Comparison of ENCODE assay signal across 8 cellular contexts in genomic region chr10:30671011-30671616, GRCh38. TPM values are rescaled to one million over a fixed set of nuclear protein-coding genes. Genes with fewer than 3 reads are reported as not detected.
DNase-seq lines count a peak whose midpoint lies in the region; ATAC-seq, FAIRE-seq and TF ChIP-seq lines count a peak whose summit lies in the region.

No MANE protein-coding gene starts in this region.

- no peaks in the 10 kb centered on the region for H3K9me3 Mint-ChIP-seq in IgD-negative memory B cell

- H3K4me1 Mint-ChIP-seq in IgD-negative memory B cell = peaks cover 0 to 6% (median 6%) of the 10 kb centered on the region in 3 donors

- peak overlapping the region in 3 of 4 donors; percentile 13 to 75 (median 17) for H3K4me3 Mint-ChIP-seq in IgD-negative memory B cell

- no peak for TF ChIP-seq POLR2A in GM12878 (IDR thresholded peaks at IDR 0.05; ENCODE audit: low read depth, low read length)

- CTCF ChIA-PET in GM12878 (lab: Yijun Ruan, JAX) = interaction anchor here (0.6 to 3.9 kb wide), 38 partner anchors 11 to 1191 kb away, joined by 3 to 50 read pairs (median 5); no protein-coding TSS in a partner anchor

- H3K27me3 ChIP-seq in GM12878 (replicated peaks in 1 of 2; ENCODE audit: control insufficient read depth in 2 of 2, insufficient read depth in 2 of 2, low read length in 1 of 2) = no peaks in the 10 kb centered on the region

- intact Hi-C loops in GM12878 (cut with micrococcal nuclease; ENCODE audit: unreplicated experiment) = no loop called here

- in situ Hi-C loops in GM12878 (cut with MboI) = loop anchor here (5.0 kb wide), 1 partner anchor 1159 kb away; no protein-coding TSS in a partner anchor

- ATAC-seq in GM12878 = peak; percentile 78
- no peak for ATAC-seq in HG03565 (IDR thresholded peaks at IDR 0.05; ENCODE audit: unreplicated experiment)

- SMC1A ChIA-PET in GM12878 (lab: Charles Lee; ENCODE audit: uncharacterized antibody, unreplicated experiment) = interaction anchor here (0.6 to 5.0 kb wide), 18 partner anchors 10 to 1038 kb away, joined by 3 to 30 read pairs (median 4); no protein-coding TSS in a partner anchor

- H3K36me3 Mint-ChIP-seq in IgD-negative memory B cell = no peaks in the 10 kb centered on the region

- POLR2A ChIA-PET in GM12878 (lab: Charles Lee) = interaction anchor here (0.5 to 0.6 kb wide), 2 partner anchors 359 to 846 kb away, joined by 3 to 4 read pairs; no protein-coding TSS in a partner anchor

- peaks cover 10% of the 10 kb centered on the region for H3K4me1 ChIP-seq in GM12878 (ENCODE audit: control insufficient read depth, insufficient read depth, low read length)

- TF ChIP-seq RAD21 in GM12878 (IDR thresholded peaks at IDR 0.05; ENCODE audit: insufficient read depth, low read depth, low read length) = peak; percentile 73

- no TSS peak for BruUV-seq in GM12878 (replicated peaks; lab: Mats Ljungman, UMichigan)

- WGBS in GM12878 (ENCODE audit: insufficient coverage, insufficient replicate concordance, low lambda C conversion rate, missing lambda C conversion rate) = 30% methylated on average over 11 of the region's 11 CpGs

- H3K4me3 ChIP-seq in GM12878 = no peak overlapping the region

- peak; percentile 69 to 79 (median 73) for TF ChIP-seq CTCF in GM12878 (IDR thresholded peaks at IDR 0.05 in 2 of 3, conservative IDR thresholded peaks at IDR 0.05 in 1 of 3; ENCODE audit: control insufficient read depth in 2 of 3, extremely low read depth in 1 of 3, insufficient read depth in 1 of 3, low read depth in 3 of 3, low read length in 3 of 3)

- peak; percentile 43 for DNase-seq in stimulated activated CD4-positive, alpha-beta T cell treated with anti-CD3 and anti-CD28 coated beads, Interleukin-4, amount 100 ng/mL, for 24 hours
- no peak for DNase-seq in stimulated activated CD4-positive, alpha-beta T cell treated with anti-CD3 and anti-CD28 coated beads, Interleukin-4, amount 100 ng/mL, for 1 hour
- DNase-seq in OCI-M1 (lab: John Stamatoyannopoulos, UW) (peak; percentile 80), GM12878 (ENCODE audit: low read depth, low spot score) (no peak), iPS-NIHi7 (ENCODE audit: extremely low spot score) (peak; percentile 52), smooth muscle cell of the brain vasculature (ENCODE audit: low read depth, low spot score) (peak; percentile 60)

- TF ChIP-seq EP300 in GM12878 (IDR thresholded peaks at IDR 0.05; ENCODE audit: borderline replicate concordance in 1 of 2, control insufficient read depth in 1 of 2, low read depth in 2 of 2, low read length in 2 of 2) = no peak

- peak overlapping the region; percentile 65; the same call in 1 of the 2 replicates for H2AFZ ChIP-seq in GM12878 (ENCODE audit: control insufficient read depth, low read depth, low read length)

- H3K27ac ChIP-seq in GM12878 (ENCODE audit: control insufficient read depth, insufficient read depth) = no peak overlapping the region

- no peaks in the 10 kb centered on the region for H3K9me3 ChIP-seq in GM12878 (replicated peaks; ENCODE audit: control insufficient read depth, insufficient read depth, low read length)

- RAD21 ChIA-PET in GM12878 (lab: Charles Lee; ENCODE audit: unreplicated experiment) = interaction anchor here (0.6 to 2.0 kb wide), 12 partner anchors 9 to 1137 kb away, joined by 3 to 9 read pairs (median 4); no protein-coding TSS in a partner anchor

- peak; percentile 96 for FAIRE-seq in GM12878 (lab: Jason Lieb, UNC)

- H3K9ac ChIP-seq in GM12878 (ENCODE audit: control insufficient read depth, insufficient read depth, low read length) = no peak overlapping the region

- no peak overlapping the region for H3K27ac Mint-ChIP-seq in IgD-negative memory B cell

- no peaks in the 10 kb centered on the region for H3K79me2 ChIP-seq in GM12878 (ENCODE audit: control insufficient read depth, insufficient read depth, low read length)

- no peaks in the 10 kb centered on the region for H3K36me3 ChIP-seq in GM12878 (ENCODE audit: control insufficient read depth in 2 of 2, insufficient read depth in 2 of 2, low read length in 1 of 2)

- H3K27me3 Mint-ChIP-seq in IgD-negative memory B cell = no peaks in the 10 kb centered on the region

- peak overlapping the region; percentile 22; the same call in 1 of the 2 replicates for H3K4me2 ChIP-seq in GM12878 (ENCODE audit: control insufficient read depth, insufficient read depth)

- no peaks in the 10 kb centered on the region for H4K20me1 ChIP-seq in GM12878 (ENCODE audit: control insufficient read depth, insufficient read depth)

TF ChIP-seq in GM12878, 131 proteins besides CTCF, POLR2A, EP300 and RAD21:
- TF ChIP-seq PAX8 (IDR thresholded peaks at IDR 0.05) (no peak), ZNF207 (IDR thresholded peaks at IDR 0.05; ENCODE audit: borderline replicate concordance) (no peak), POLR2AphosphoS2 (IDR thresholded peaks at IDR 0.05; ENCODE audit: low read depth, low read length) (no peak), ZNF217 (IDR thresholded peaks at IDR 0.05) (no peak), KAT2A (conservative IDR thresholded peaks at IDR 0.05; ENCODE audit: control insufficient read depth, low read depth, low read length) (no peak), BRCA1 (IDR thresholded peaks at IDR 0.05; ENCODE audit: low read depth, low read length) (no peak), POU2F2 (IDR thresholded peaks at IDR 0.05; ENCODE audit: borderline replicate concordance, low read depth, low read length) (no peak), ZBED1 (IDR thresholded peaks at IDR 0.05; ENCODE audit: borderline replicate concordance) (no peak), SMC3 (IDR thresholded peaks at IDR 0.05; ENCODE audit: borderline replicate concordance, low read length) (peak; percentile 41; the same call in 1 of the 2 replicates), SMARCA5 (IDR thresholded peaks at IDR 0.05) (no peak), NR2C1 (IDR thresholded peaks at IDR 0.05) (no peak), ZNF384 (IDR thresholded peaks at IDR 0.05; ENCODE audit: borderline replicate concordance, low read depth, low read length) (0 out of 2 replicates have a peak, but pooled peaks have one; percentile 24), RUNX3 (IDR thresholded peaks at IDR 0.05; ENCODE audit: low read length) (no peak)
TF ChIP-seq in GM12878: peak in this region for 2.

RNA-seq across cellular contexts. Expression of gene LYZL2, which starts 41.6 kb away (rescaled TPM):
- polyA plus RNA-seq in IgD-negative memory B cell (not detected), GM12878 (2011; rRNA removed) (not detected in 2 replicates), GM12878 (2014; fragmentation: Illumina TruSeq; extraction: Trizol) (not detected in 2 replicates), GM12878 (2014; fragmentation: Nextera tagmentation; extraction: Ambion mirVana) (not detected), GM12878 (2014; rRNA removed) (not detected in 2 replicates), GM12878 (2016; fragmentation: Nextera tagmentation; extraction: Ambion mirVana) (not detected)
- not detected in 2 replicates for total RNA-seq in GM12878 (2013; cell fraction: nucleolus; rRNA removed)
- total RNA-seq in GM12878 (2014; rRNA removed) (not detected in 2 replicates), GM12878 (2014; rRNA removed; fragmentation: Illumina TruSeq; extraction: Trizol) (not detected in 2 replicates), GM12878 (2021) (not detected in 2 replicates)
- not detected for polyA plus RNA-seq in GM12878 (2011; ENCODE audit: low read depth)
- not detected in 2 replicates for polyA plus RNA-seq in GM12878 (2011; cell fraction: cytosol; rRNA removed)
- polyA plus RNA-seq in GM12878 (2011; cell fraction: nucleus; rRNA removed) = not detected in 2 replicates
- not detected in 2 replicates for polyA plus RNA-seq in GM12878 (2012)
- polyA minus RNA-seq in GM12878 (2011; rRNA and poly(A)+ RNA removed) = not detected in 2 replicates
- polyA minus RNA-seq in GM12878 (2011; cell fraction: cytosol; rRNA and poly(A)+ RNA removed) = not detected in 2 replicates
- polyA minus RNA-seq in GM12878 (2011; cell fraction: nucleus; rRNA and poly(A)+ RNA removed) = not detected in 2 replicates

Comparison
In these comparisons a context has a peak if more than half of its experiments do, and no peak if none do; other contexts are left out.
1. DNase-seq: peak in stimulated activated CD4-positive, alpha-beta T cell treated with anti-CD3 and anti-CD28 coated beads, Interleukin-4, amount 100 ng/mL, for 24 hours (single experiment), OCI-M1 (single experiment), iPS-NIHi7 (single experiment) and smooth muscle cell of the brain vasculature (single experiment); none in stimulated activated CD4-positive, alpha-beta T cell treated with anti-CD3 and anti-CD28 coated beads, Interleukin-4, amount 100 ng/mL, for 1 hour (single experiment) and GM12878 (single experiment).